18 cellular contexts compared by ENCODE assay signal in genomic region chr6:56509031-56509430, GRCh38.
DNase-seq lines count a peak whose midpoint lies in the region; ATAC-seq, FAIRE-seq and TF ChIP-seq lines count a peak whose summit lies in the region.
"Had no signal": no experiment of that assay in that cellular context is flagged by ENCODE, and none has a peak within 500 bp of the region (broad histone marks: within the 10 kb centered on the region; RNA-seq: fewer than 3 reads in every experiment).

No MANE protein-coding gene starts in this region.

- peaks cover 15% of the 10 kb centered on the region for H3K36me3 Mint-ChIP-seq in astrocyte (ENCODE audit: low read depth, unreplicated experiment)
- H3K36me3 Mint-ChIP-seq: CD8-positive, alpha-beta memory T cell had no signal

- ATAC-seq in psoas muscle: no peak

- H3K4me2 ChIP-seq in astrocyte (ENCODE audit: low read length): no peak overlapping the region

- TF ChIP-seq CTCF in astrocyte (IDR thresholded peaks at IDR 0.05; ENCODE audit: insufficient read depth, low read depth, low read length) (no peak), coronary artery (IDR thresholded peaks at IDR 0.05) (no peak), psoas muscle (IDR thresholded peaks at IDR 0.05) (no peak), transverse colon (IDR thresholded peaks at IDR 0.05) (no peak), RWPE1 (conservative IDR thresholded peaks at IDR 0.05; ENCODE audit: low read depth) (no peak)

- peak; percentile 55 for DNase-seq in astrocyte (ENCODE audit: low read depth)
- no peak for DNase-seq in coronary artery (ENCODE audit: low spot score)
- DNase-seq in psoas muscle: no peak
- no peak for DNase-seq in transverse colon
- DNase-seq in NCI-H1417 treated with DMSO at 0.1 percent for 48 hours (lab: John Stamatoyannopoulos, UW): no peak
- DNase-seq in RWPE1 (ENCODE audit: low spot score): no peak
- no peak for DNase-seq in NCI-H1092 treated with DMSO at 0.1 percent for 48 hours (lab: John Stamatoyannopoulos, UW)
- DNase-seq: ACHN; C1 segment of cervical spinal cord; CD8-positive, alpha-beta memory T cell; NCI-H1105 treated with DMSO at 0.1 percent for 48 hours; NCI-H1694 treated with DMSO at 0.1 percent for 48 hours; NCI-H748 treated with DMSO at 0.1 percent for 48 hours; SHP77 treated with DMSO at 0.1 percent for 48 hours had no signal

- FAIRE-seq in astrocyte (lab: Jason Lieb, UNC): no peak
- FAIRE-seq: D721Med, GM12891, H1, RCC 7860 had no signal

- WGBS in psoas muscle, 3 donors: 61 to 74% (median 65%) methylated on average over 3 of the region's 3 CpGs
- WGBS in transverse colon (ENCODE audit: low coverage in 1 of 2), 2 donors: 67 to 82% methylated on average over 2 to 3 of the region's 3 CpGs

- no peak overlapping the region for H3K9ac ChIP-seq in astrocyte (ENCODE audit: low read length)

- TF ChIP-seq EP300 in transverse colon (IDR thresholded peaks at IDR 0.05; ENCODE audit: low read depth): no peak

- no peak overlapping the region for H3K4me3 Mint-ChIP-seq in astrocyte (ENCODE audit: unreplicated experiment)
- H3K4me3 Mint-ChIP-seq: CD8-positive, alpha-beta memory T cell had no signal

- POLR2A ChIA-PET in RWPE1 (lab: Yijun Ruan, JAX; ENCODE audit: low non-redundant PET): no interaction called here

- CTCF ChIA-PET in RWPE1 (lab: Yijun Ruan, JAX): interaction anchor here (1.3 kb wide), 1 partner anchor 14 kb away, joined by 3 read pairs; no protein-coding TSS in a partner anchor

- H4K20me1 ChIP-seq in astrocyte (ENCODE audit: insufficient read depth, low read length): peaks cover 11% of the 10 kb centered on the region

- H3K9me3 ChIP-seq in astrocyte (ENCODE audit: insufficient read depth, low read depth, low read length) (no peaks in the 10 kb centered on the region), psoas muscle (no peaks in the 10 kb centered on the region), transverse colon (no peaks in the 10 kb centered on the region)

- no peaks in the 10 kb centered on the region for H3K4me1 ChIP-seq in astrocyte (ENCODE audit: insufficient read depth, low read length)
- peaks cover 18% of the 10 kb centered on the region for H3K4me1 ChIP-seq in psoas muscle
- H3K4me1 ChIP-seq in transverse colon: peaks cover 0 to 29% (median 17%) of the 10 kb centered on the region in 4 donors

- H2AFZ ChIP-seq in astrocyte (ENCODE audit: low read depth, low read length): no peak overlapping the region

- intact Hi-C loops in psoas muscle (cut with DNase I): no loop called here
- intact Hi-C loops in transverse colon (cut with DNase I; ENCODE audit: low total_unique reads): no loop called here

- no peak overlapping the region for H3K4me3 ChIP-seq in astrocyte (ENCODE audit: insufficient read depth, low read depth, low read length)
- no peak overlapping the region for H3K4me3 ChIP-seq in coronary artery
- H3K4me3 ChIP-seq in psoas muscle: no peak overlapping the region
- H3K4me3 ChIP-seq in transverse colon: no peak overlapping the region

- H3K9me3 Mint-ChIP-seq in astrocyte (ENCODE audit: unreplicated experiment): no peaks in the 10 kb centered on the region

- in situ Hi-C loops in transverse colon (cut with MboI; ENCODE audit: low pct_ligation_motif_present in 1 of 4, low pct_unique_long_range_greater_than_20kb in 1 of 4, low sequenced_read_pairs in 3 of 4): no loop called here

- H3K27me3 Mint-ChIP-seq in astrocyte (ENCODE audit: low read depth, unreplicated experiment): no peaks in the 10 kb centered on the region
- H3K27me3 Mint-ChIP-seq: CD8-positive, alpha-beta memory T cell had no signal

- H3K4me1 Mint-ChIP-seq in astrocyte (ENCODE audit: low read depth, unreplicated experiment): peaks cover 13% of the 10 kb centered on the region
- H3K4me1 Mint-ChIP-seq: CD8-positive, alpha-beta memory T cell had no signal

- no peak for TF ChIP-seq POLR2A in transverse colon (IDR thresholded peaks at IDR 0.05)

- H3K36me3 ChIP-seq in astrocyte (ENCODE audit: insufficient read depth, low read length) (peaks cover 56% of the 10 kb centered on the region), psoas muscle (ENCODE audit: insufficient read depth in 1 of 2, low read depth in 1 of 2) (peaks cover 7 to 89% of the 10 kb centered on the region in 2 donors), transverse colon (peaks cover 0 to 29% (median 7%) of the 10 kb centered on the region in 4 donors)

- no peak overlapping the region for H3K27ac ChIP-seq in astrocyte (ENCODE audit: low read depth, low read length)
- peak overlapping the region; percentile 84 for H3K27ac ChIP-seq in coronary artery
- H3K27ac ChIP-seq in psoas muscle: peak overlapping the region; percentile 12
- peak overlapping the region in 3 of 4 donors; percentile 35 to 70 (median 45) for H3K27ac ChIP-seq in transverse colon
- H3K27ac ChIP-seq in RWPE1: no peak overlapping the region

- no peak overlapping the region for H3K27ac Mint-ChIP-seq in astrocyte (ENCODE audit: unreplicated experiment)
- H3K27ac Mint-ChIP-seq: CD8-positive, alpha-beta memory T cell had no signal

- H3K27me3 ChIP-seq in astrocyte (ENCODE audit: insufficient read depth, low read length): no peaks in the 10 kb centered on the region
- H3K27me3 ChIP-seq in psoas muscle (ENCODE audit: insufficient read depth in 3 of 3, low read length in 2 of 3): no peaks in the 10 kb centered on the region
- H3K27me3 ChIP-seq in transverse colon: no peaks in the 10 kb centered on the region

- peaks cover 4% of the 10 kb centered on the region for H3K79me2 ChIP-seq in astrocyte (ENCODE audit: insufficient read depth, low read length)

Comparison
In these comparisons a context has a peak if more than half of its experiments do, and no peak if none do; other contexts are left out.
1. H3K27ac ChIP-seq: peak in coronary artery (2 of 2), psoas muscle (single experiment) and transverse colon (3 of 4); none in astrocyte (single experiment) and RWPE1 (single experiment).